ENCODE assay signal across 19 cellular contexts in the genomic region with DNA sequence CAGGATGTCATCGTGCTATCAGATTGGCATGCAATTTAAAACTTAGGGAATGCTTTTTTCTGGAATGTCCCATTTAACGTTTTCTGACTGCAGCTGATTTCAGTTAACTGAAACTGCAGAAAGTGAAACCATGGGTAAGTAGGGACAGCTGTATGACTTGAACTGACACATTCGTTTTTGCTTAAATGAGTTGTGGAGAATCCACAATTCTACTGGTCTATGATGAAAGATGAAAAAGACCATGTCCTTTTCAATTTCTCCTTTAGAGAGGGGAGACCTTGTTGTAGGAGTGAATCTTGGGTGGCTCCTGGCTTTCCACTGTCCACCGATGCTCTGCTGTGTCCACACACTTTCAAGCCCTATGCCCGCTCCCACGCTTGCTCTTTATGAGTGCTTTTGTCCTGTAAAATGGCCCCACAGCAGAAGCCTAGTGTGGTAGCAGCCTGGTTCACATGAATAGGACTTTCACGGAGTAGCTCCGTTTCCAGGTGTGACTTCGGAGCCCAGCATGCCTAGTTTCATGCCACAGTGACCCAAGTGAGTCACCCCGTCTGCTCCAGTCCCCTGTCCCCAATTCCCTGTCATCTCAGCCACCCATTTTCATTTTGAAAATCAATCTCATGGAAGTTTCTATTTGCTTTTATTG. TPM values are rescaled to one million over a fixed set of nuclear protein-coding genes. Genes with fewer than 3 reads are reported as not detected.
DNase-seq lines count a peak whose midpoint lies in the region; ATAC-seq and TF ChIP-seq lines count a peak whose summit lies in the region.
"Had no signal": no experiment of that assay in that cellular context is flagged by ENCODE, and none has a peak within 500 bp of the region (broad histone marks: within the 10 kb centered on the region; RNA-seq: fewer than 3 reads in every experiment).

No MANE protein-coding gene starts in this region.

- in situ Hi-C loops in HAP-1 (cut with MboI; ENCODE audit: low sequenced_read_pairs) = loop anchor here (25.0 kb wide), 1 partner anchor 410 kb away; no protein-coding TSS in a partner anchor

- no TSS peak for BruUV-seq in MCF 10A (replicated peaks; lab: Mats Ljungman, UMichigan)

- DNase-seq in CD4-positive, CD25-positive, alpha-beta regulatory T cell = no peak
- peak; percentile 28 for DNase-seq in GM04503 (ENCODE audit: low read depth)
- DNase-seq in activated CD4-positive, alpha-beta memory T cell treated with anti-CD3 and anti-CD28 coated beads, Interleukin-2, amount 10 ng/mL, durations not matched to agents 7 days and 5 days = peak; percentile 12
- DNase-seq in fibroblast of villous mesenchyme (ENCODE audit: low read depth) = no peak
- DNase-seq in activated CD4-positive, CD25-positive, alpha-beta regulatory T cell treated with anti-CD3 and anti-CD28 coated beads, Interleukin-2, amount 50 U/mL, for 72 hours = no peak
- DNase-seq in MCF 10A (ENCODE audit: unreplicated experiment) = no peak
- DNase-seq in activated gamma-delta T cell treated with Interleukin-2 at 50 U/mL for 16 hours = no peak
- no peak for DNase-seq in HAP-1 (ENCODE audit: low spot score in 2 of 2)
- DNase-seq: activated B cell treated with CpG ODN at 0.5 μM for 24 hours; dermis blood vessel endothelial cell; GDM1; glutamatergic neuron; NCI-H1105; NCI-H69; OCI-M1; SIG-M5; stimulated activated CD4-positive, alpha-beta T cell treated with anti-CD3 and anti-CD28 coated beads, Interleukin-2, amount 100 ng/mL, for 48 hours had no signal

- intact Hi-C loops in MCF 10A (cut with micrococcal nuclease) = no loop called here

- H3K36me3 ChIP-seq in CD4-positive, CD25-positive, alpha-beta regulatory T cell (ENCODE audit: control insufficient read depth, insufficient read depth, low read length) = peaks cover 69% of the 10 kb centered on the region
- H3K36me3 ChIP-seq in HAP-1 (replicated peaks) = peaks cover 34% of the 10 kb centered on the region
- H3K36me3 ChIP-seq: breast epithelium had no signal

- POLR2A ChIA-PET in activated CD4-positive, alpha-beta memory T cell treated with anti-CD3 and anti-CD28 coated beads, Interleukin-2, amount 10 ng/mL, durations not matched to agents 7 days and 5 days (lab: Charles Lee) = interaction anchor here (1.3 kb wide), 1 partner anchor 17 kb away, joined by 3 read pairs; no protein-coding TSS in a partner anchor
- POLR2A ChIA-PET in MCF 10A (lab: Yijun Ruan, JAX) = interaction anchor here (0.5 to 0.8 kb wide), 2 partner anchors 21 to 116 kb away, joined by 3 to 5 read pairs; no protein-coding TSS in a partner anchor

- TF ChIP-seq CTCF in fibroblast of villous mesenchyme (IDR thresholded peaks at IDR 0.05; ENCODE audit: insufficient read depth, low read depth, low read length) (no peak), MCF 10A (IDR thresholded peaks at IDR 0.05; ENCODE audit: unreplicated experiment) (no peak)

- H3K4me1 Mint-ChIP-seq in CD4-positive, CD25-positive, alpha-beta regulatory T cell = peaks cover 0 to 19% (median 9%) of the 10 kb centered on the region in 4 donors
- H3K4me1 Mint-ChIP-seq in activated CD4-positive, alpha-beta memory T cell treated with anti-CD3 and anti-CD28 coated beads, Interleukin-2, amount 10 ng/mL, durations not matched to agents 7 days and 5 days = peaks cover 17% of the 10 kb centered on the region
- no peaks in the 10 kb centered on the region for H3K4me1 Mint-ChIP-seq in MCF 10A (ENCODE audit: insufficient read depth, unreplicated experiment)
- H3K4me1 Mint-ChIP-seq: activated B cell treated with CpG ODN at 0.5 μM for 24 hours had no signal

- ATAC-seq in CD4-positive, CD25-positive, alpha-beta regulatory T cell (ENCODE audit: low read depth in 2 of 2) = no peak

- H3K9me3 ChIP-seq in CD4-positive, CD25-positive, alpha-beta regulatory T cell (ENCODE audit: control insufficient read depth in 2 of 2, low read length in 2 of 2) = no peaks in the 10 kb centered on the region
- no peaks in the 10 kb centered on the region for H3K9me3 ChIP-seq in HAP-1
- H3K9me3 ChIP-seq: breast epithelium, pancreas had no signal

- peak overlapping the region in 2 of 3 donors; percentile 29 to 31 for H3K27ac Mint-ChIP-seq in CD4-positive, CD25-positive, alpha-beta regulatory T cell
- H3K27ac Mint-ChIP-seq in activated CD4-positive, alpha-beta memory T cell treated with anti-CD3 and anti-CD28 coated beads, Interleukin-2, amount 10 ng/mL, durations not matched to agents 7 days and 5 days = no peak overlapping the region
- H3K27ac Mint-ChIP-seq in MCF 10A (ENCODE audit: low read depth, unreplicated experiment) = no peak overlapping the region
- H3K27ac Mint-ChIP-seq: activated B cell treated with CpG ODN at 0.5 μM for 24 hours had no signal

- H3K9me3 Mint-ChIP-seq in CD4-positive, CD25-positive, alpha-beta regulatory T cell = no peaks in the 10 kb centered on the region
- no peaks in the 10 kb centered on the region for H3K9me3 Mint-ChIP-seq in activated CD4-positive, alpha-beta memory T cell treated with anti-CD3 and anti-CD28 coated beads, Interleukin-2, amount 10 ng/mL, durations not matched to agents 7 days and 5 days
- H3K9me3 Mint-ChIP-seq in MCF 10A (ENCODE audit: unreplicated experiment) = no peaks in the 10 kb centered on the region
- H3K9me3 Mint-ChIP-seq: activated B cell treated with CpG ODN at 0.5 μM for 24 hours had no signal

- H3K4me3 ChIP-seq in CD4-positive, CD25-positive, alpha-beta regulatory T cell (ENCODE audit: low read depth, low read length) = no peak overlapping the region
- H3K4me3 ChIP-seq in fibroblast of villous mesenchyme (ENCODE audit: low read depth, low read length) (peak overlapping the region; percentile 10), HAP-1 (no peak overlapping the region)
- H3K4me3 ChIP-seq: breast epithelium, pancreas had no signal

- no peak overlapping the region for H3K4me3 Mint-ChIP-seq in CD4-positive, CD25-positive, alpha-beta regulatory T cell
- no peak overlapping the region for H3K4me3 Mint-ChIP-seq in activated CD4-positive, alpha-beta memory T cell treated with anti-CD3 and anti-CD28 coated beads, Interleukin-2, amount 10 ng/mL, durations not matched to agents 7 days and 5 days
- no peak overlapping the region for H3K4me3 Mint-ChIP-seq in MCF 10A (ENCODE audit: unreplicated experiment)
- H3K4me3 Mint-ChIP-seq: activated B cell treated with CpG ODN at 0.5 μM for 24 hours had no signal

- no peaks in the 10 kb centered on the region for H3K4me1 ChIP-seq in CD4-positive, CD25-positive, alpha-beta regulatory T cell (ENCODE audit: control insufficient read depth, insufficient read depth, low read length, poor library complexity, severe bottlenecking)
- H3K4me1 ChIP-seq in HAP-1 = no peaks in the 10 kb centered on the region
- H3K4me1 ChIP-seq: breast epithelium had no signal

- CTCF ChIA-PET in activated CD4-positive, alpha-beta memory T cell treated with anti-CD3 and anti-CD28 coated beads, Interleukin-2, amount 10 ng/mL, durations not matched to agents 7 days and 5 days (lab: Charles Lee) = no interaction called here
- CTCF ChIA-PET in MCF 10A (lab: Yijun Ruan, JAX) = interaction anchor here (1.0 to 1.8 kb wide), 2 partner anchors 16 to 17 kb away, joined by 3 read pairs; no protein-coding TSS in a partner anchor

- H3K27me3 ChIP-seq in CD4-positive, CD25-positive, alpha-beta regulatory T cell (ENCODE audit: control insufficient read depth, insufficient read depth, low read length) = no peaks in the 10 kb centered on the region
- H3K27me3 ChIP-seq in HAP-1 (ENCODE audit: low read depth) = no peaks in the 10 kb centered on the region
- H3K27me3 ChIP-seq: breast epithelium, pancreas had no signal

- H3K27ac ChIP-seq in CD4-positive, CD25-positive, alpha-beta regulatory T cell (ENCODE audit: insufficient read depth, low read length, poor library complexity, severe bottlenecking) = no peak overlapping the region
- H3K27ac ChIP-seq: breast epithelium, pancreas had no signal

- H3K27me3 Mint-ChIP-seq in CD4-positive, CD25-positive, alpha-beta regulatory T cell = no peaks in the 10 kb centered on the region
- no peaks in the 10 kb centered on the region for H3K27me3 Mint-ChIP-seq in activated CD4-positive, alpha-beta memory T cell treated with anti-CD3 and anti-CD28 coated beads, Interleukin-2, amount 10 ng/mL, durations not matched to agents 7 days and 5 days
- H3K27me3 Mint-ChIP-seq in MCF 10A (ENCODE audit: insufficient read depth, unreplicated experiment) = no peaks in the 10 kb centered on the region
- H3K27me3 Mint-ChIP-seq: activated B cell treated with CpG ODN at 0.5 μM for 24 hours had no signal

- peaks cover 52% of the 10 kb centered on the region for H3K36me3 Mint-ChIP-seq in CD4-positive, CD25-positive, alpha-beta regulatory T cell
- peaks cover 61% of the 10 kb centered on the region for H3K36me3 Mint-ChIP-seq in activated CD4-positive, alpha-beta memory T cell treated with anti-CD3 and anti-CD28 coated beads, Interleukin-2, amount 10 ng/mL, durations not matched to agents 7 days and 5 days (ENCODE audit: low read depth)
- H3K36me3 Mint-ChIP-seq in MCF 10A (ENCODE audit: insufficient read depth, unreplicated experiment) = peaks cover 53% of the 10 kb centered on the region

RNA-seq across cellular contexts. Expression of gene DYNLT1, which starts 21.9 kb away (rescaled TPM):
- total RNA-seq in CD4-positive, CD25-positive, alpha-beta regulatory T cell = 123 TPM
- polyA plus RNA-seq in CD4-positive, CD25-positive, alpha-beta regulatory T cell = 100 to 1,000 TPM; 103 to 127 (median 113) TPM
- 100 to 1,000 TPM; 130 to 133 TPM for total RNA-seq in activated CD4-positive, alpha-beta memory T cell treated with anti-CD3 and anti-CD28 coated beads, Interleukin-2, amount 10 ng/mL, durations not matched to agents 7 days and 5 days
- total RNA-seq in fibroblast of villous mesenchyme = 99.9 and 114 TPM in 2 replicates
- 122 and 156 TPM in 2 replicates for total RNA-seq in MCF 10A (2022)

RNA-seq across cellular contexts. Expression of gene SYTL3, which starts 27.2 kb away (rescaled TPM):
- 54.8 TPM for total RNA-seq in CD4-positive, CD25-positive, alpha-beta regulatory T cell
- 10 to 100 TPM; 12.2 to 15.5 (median 13.8) TPM for polyA plus RNA-seq in CD4-positive, CD25-positive, alpha-beta regulatory T cell
- total RNA-seq in activated CD4-positive, alpha-beta memory T cell treated with anti-CD3 and anti-CD28 coated beads, Interleukin-2, amount 10 ng/mL, durations not matched to agents 7 days and 5 days = 100 to 1,000 TPM; 133 to 135 TPM
- total RNA-seq in fibroblast of villous mesenchyme (1.3 and 1.7 TPM in 2 replicates), MCF 10A (2022) (0.65 and 0.83 TPM in 2 replicates)

Comparison
In these comparisons a context has a peak if more than half of its experiments do, and no peak if none do; other contexts are left out.
1. DNase-seq: peak in GM04503 (single experiment) and activated CD4-positive, alpha-beta memory T cell treated with anti-CD3 and anti-CD28 coated beads, Interleukin-2, amount 10 ng/mL, durations not matched to agents 7 days and 5 days (single experiment); none in CD4-positive, CD25-positive, alpha-beta regulatory T cell (0 of 3), fibroblast of villous mesenchyme (single experiment), activated CD4-positive, CD25-positive, alpha-beta regulatory T cell treated with anti-CD3 and anti-CD28 coated beads, Interleukin-2, amount 50 U/mL, for 72 hours (single experiment), MCF 10A (single experiment), activated gamma-delta T cell treated with Interleukin-2 at 50 U/mL for 16 hours (single experiment) and HAP-1 (0 of 2).
2. H3K27ac Mint-ChIP-seq: peak in CD4-positive, CD25-positive, alpha-beta regulatory T cell (2 of 3); none in activated CD4-positive, alpha-beta memory T cell treated with anti-CD3 and anti-CD28 coated beads, Interleukin-2, amount 10 ng/mL, durations not matched to agents 7 days and 5 days (single experiment) and MCF 10A (single experiment).
3. RNA of gene SYTL3, which starts 27.2 kb away (total RNA-seq): 133 to 135 TPM in activated CD4-positive, alpha-beta memory T cell treated with anti-CD3 and anti-CD28 coated beads, Interleukin-2, amount 10 ng/mL, durations not matched to agents 7 days and 5 days and 54.8 TPM in CD4-positive, CD25-positive, alpha-beta regulatory T cell (single experiment); 1.3 to 1.7 TPM in fibroblast of villous mesenchyme and 0.65 to 0.83 TPM in MCF 10A; every median in the first group is over 10 times any median in the second.